In the genomic region with DNA sequence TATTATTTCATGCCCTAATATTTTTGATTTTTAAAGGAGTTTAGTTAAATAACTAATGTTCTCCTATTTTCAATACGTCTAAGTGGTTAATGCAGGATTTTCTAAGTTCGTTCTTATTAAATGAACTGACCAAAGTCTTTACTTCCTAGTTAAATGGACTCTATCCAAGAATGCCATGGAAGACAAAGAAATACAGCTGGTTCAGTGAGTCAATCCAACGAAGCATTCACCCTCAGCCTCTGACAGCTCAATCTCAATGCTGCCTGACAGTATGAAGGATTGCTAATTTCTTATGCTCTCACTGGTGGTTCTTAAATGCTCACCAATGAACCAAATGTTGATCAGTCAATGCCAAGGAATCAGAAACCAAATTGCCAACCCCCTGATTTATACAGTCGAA, we compare ENCODE assay signal across 24 cellular contexts.
DNase-seq lines count a peak whose midpoint lies in the region; ATAC-seq, FAIRE-seq and TF ChIP-seq lines count a peak whose summit lies in the region.
"Had no signal": no experiment of that assay in that cellular context is flagged by ENCODE, and none has a peak within 500 bp of the region (broad histone marks: within the 10 kb centered on the region; RNA-seq: fewer than 3 reads in every experiment).

No MANE protein-coding gene starts in this region.

- intact Hi-C loops in endothelial cell of umbilical vein (cut with micrococcal nuclease) (no loop called here), left ventricle myocardium superior (cut with micrococcal nuclease) (no loop called here)

- peak; percentile 68 for DNase-seq in NCI-H69 (lab: John Stamatoyannopoulos, UW)
- peak; percentile 60 for DNase-seq in endothelial cell of umbilical vein (ENCODE audit: low read depth, low spot score)
- peak; percentile 18 for DNase-seq in myocyte (ENCODE audit: low read depth)
- DNase-seq in activated CD4-positive, alpha-beta T cell treated with anti-CD3 and anti-CD28 coated beads for 4 hours: no peak
- DNase-seq in left ventricle myocardium superior: no peak
- DNase-seq in NCI-H1694 treated with DMSO at 0.1 percent for 48 hours (lab: John Stamatoyannopoulos, UW): no peak
- DNase-seq in globus pallidus (ENCODE audit: low spot score): no peak
- DNase-seq: activated CD4-positive, alpha-beta T cell treated with anti-CD3 and anti-CD28 coated beads, Interleukin-2, amount 50 U/mL, for 48 hours; activated gamma-delta T cell treated with Interleukin-2 at 50 U/mL for 16 hours; activated T-cell treated with anti-CD3 and anti-CD28 coated beads, Interleukin-2, amount 50 U/mL, for 48 hours; brain microvascular endothelial cell; C1 segment of cervical spinal cord; DMS79; GDM1; islet precursor cell; naive thymus-derived CD4-positive, alpha-beta T cell; NCI-H1105 treated with DMSO at 0.1 percent for 48 hours; NCI-H1930; NCI-H524 treated with DMSO at 0.1 percent for 48 hours; NK-92 treated with Interleukin-12 subunit alpha and Interleukin-12 subunit beta, amount 100 ng/mL, for 24 hours; T-helper 17 cell; transverse colon had no signal

- H3K27ac ChIP-seq in endothelial cell of umbilical vein (ENCODE audit: insufficient read depth, low read depth, low read length): no peak overlapping the region
- H3K27ac ChIP-seq: brain microvascular endothelial cell, transverse colon had no signal

- H3K27me3 ChIP-seq in endothelial cell of umbilical vein (ENCODE audit: control insufficient read depth in 2 of 2, insufficient read depth in 2 of 2, low read length in 2 of 2): no peaks in the 10 kb centered on the region
- H3K27me3 ChIP-seq: brain microvascular endothelial cell, transverse colon had no signal

- peaks cover 6% of the 10 kb centered on the region for H3K4me1 ChIP-seq in endothelial cell of umbilical vein (ENCODE audit: control insufficient read depth, extremely low read depth, insufficient read depth, low read length)

- no peak overlapping the region for H2AFZ ChIP-seq in endothelial cell of umbilical vein (ENCODE audit: low read depth, low read length)

- H3K79me2 ChIP-seq in endothelial cell of umbilical vein (ENCODE audit: control insufficient read depth, insufficient read depth, low read length): no peaks in the 10 kb centered on the region

- POLR2A ChIA-PET in endothelial cell of umbilical vein (lab: Charles Lee): no interaction called here

- H4K20me1 ChIP-seq in endothelial cell of umbilical vein (replicated peaks; ENCODE audit: control insufficient read depth, extremely low read depth, insufficient read depth, low read length): no peaks in the 10 kb centered on the region

- no peak for ATAC-seq in left ventricle myocardium superior
- ATAC-seq: naive thymus-derived CD4-positive, alpha-beta T cell; SK-N-SH treated with all-trans-retinoic acid at 6 μM for 48 hours; stimulated activated effector memory CD8-positive, alpha-beta T cell treated with anti-CD3 and anti-CD28 coated beads, Interleukin-12 subunit alpha, Interleukin-12 subunit beta, amount 100 ng/mL, for 72 hours; T-helper 17 cell had no signal

- dilution Hi-C loops in endothelial cell of umbilical vein (cut with MboI; ENCODE audit: extremely low pct_ligation_motif_present, low sequenced_read_pairs): no loop called here

- no peak overlapping the region for H3K4me3 ChIP-seq in endothelial cell of umbilical vein (replicated peaks in 1 of 3; ENCODE audit: insufficient read depth in 1 of 3, low read depth in 1 of 3, low read length in 3 of 3)
- H3K4me3 ChIP-seq: transverse colon had no signal

- no peak overlapping the region for H3K9ac ChIP-seq in endothelial cell of umbilical vein (replicated peaks; ENCODE audit: extremely low read depth, insufficient read depth, low read length)

- no peak overlapping the region for H3K4me2 ChIP-seq in endothelial cell of umbilical vein (ENCODE audit: insufficient read depth, low read length)

- CTCF ChIA-PET in endothelial cell of umbilical vein (lab: Charles Lee): no interaction called here

- TF ChIP-seq POLR2A in endothelial cell of umbilical vein (IDR thresholded peaks at IDR 0.05; ENCODE audit: low read depth, low read length): no peak

- TF ChIP-seq CTCF in endothelial cell of umbilical vein (IDR thresholded peaks at IDR 0.05; ENCODE audit: extremely low read depth in 1 of 2, insufficient read depth in 1 of 2, low read depth in 1 of 2, low read length in 2 of 2): no peak

- no peaks in the 10 kb centered on the region for H3K36me3 ChIP-seq in endothelial cell of umbilical vein (ENCODE audit: control insufficient read depth in 2 of 2, extremely low read depth in 1 of 2, insufficient read depth in 2 of 2, low read length in 2 of 2)
- H3K36me3 ChIP-seq: brain microvascular endothelial cell, transverse colon had no signal

- peak; percentile 79 for FAIRE-seq in endothelial cell of umbilical vein (lab: Jason Lieb, UNC)

- no peaks in the 10 kb centered on the region for H3K9me3 ChIP-seq in endothelial cell of umbilical vein (replicated peaks; ENCODE audit: control insufficient read depth, insufficient read depth, low read length)
- H3K9me3 ChIP-seq: transverse colon had no signal

- no TSS peak for BruUV-seq in endothelial cell of umbilical vein (replicated peaks; lab: Mats Ljungman, UMichigan)

- H3K9me1 ChIP-seq in endothelial cell of umbilical vein (replicated peaks; ENCODE audit: control insufficient read depth, extremely low read depth, insufficient read depth, low read length): no peaks in the 10 kb centered on the region

TF ChIP-seq in endothelial cell of umbilical vein, 7 proteins besides CTCF, POLR2A, EP300 and RAD21:
- no peak for TF ChIP-seq POLR2AphosphoS5 (IDR thresholded peaks at IDR 0.05; ENCODE audit: insufficient read depth, low read depth, low read length)
- TF ChIP-seq EZH2 (IDR thresholded peaks at IDR 0.05; ENCODE audit: borderline replicate concordance, low read depth, low read length, severe bottlenecking): no peak
- no peak for TF ChIP-seq JUN (IDR thresholded peaks at IDR 0.05; ENCODE audit: borderline replicate concordance, insufficient read depth, insufficient read length, low read depth)
- TF ChIP-seq GATA2 (IDR thresholded peaks at IDR 0.05; ENCODE audit: insufficient read depth, insufficient read length, low read depth, low read length): no peak
- TF ChIP-seq FOS (IDR thresholded peaks at IDR 0.05; ENCODE audit: borderline replicate concordance, insufficient read depth, low read length): no peak
- no peak for TF ChIP-seq MAX (IDR thresholded peaks at IDR 0.05; ENCODE audit: insufficient read depth, insufficient read length)
- no peak for TF ChIP-seq MYC (IDR thresholded peaks at IDR 0.05; ENCODE audit: low read depth, low read length)

Comparison
In these comparisons a context has a peak if more than half of its experiments do, and no peak if none do; other contexts are left out.
1. DNase-seq: peak in NCI-H69 (single experiment), endothelial cell of umbilical vein (single experiment) and myocyte (single experiment); none in activated CD4-positive, alpha-beta T cell treated with anti-CD3 and anti-CD28 coated beads for 4 hours (0 of 2), left ventricle myocardium superior (single experiment), NCI-H1694 treated with DMSO at 0.1 percent for 48 hours (single experiment) and globus pallidus (single experiment).